Comparison of ENCODE assay signal across 1 cellular context in genomic region chr6:105382477-105382876, GRCh38.
TF ChIP-seq lines count a peak whose summit lies in the region.

No MANE protein-coding gene starts in this region.

TF ChIP-seq in endothelial cell of umbilical vein, 7 proteins besides CTCF, POLR2A, EP300 and RAD21:
- TF ChIP-seq POLR2AphosphoS5 (IDR thresholded peaks at IDR 0.05; ENCODE audit: insufficient read depth, low read depth, low read length), result no peak
- TF ChIP-seq GATA2 (IDR thresholded peaks at IDR 0.05; ENCODE audit: insufficient read depth, insufficient read length, low read depth, low read length), result peak; percentile 69
